19 cellular contexts compared by ENCODE assay signal in genomic region chr19:45150731-45151725, GRCh38. TPM values are rescaled to one million over a fixed set of nuclear protein-coding genes. Genes with fewer than 3 reads are reported as not detected.
DNase-seq lines count a peak whose midpoint lies in the region; ATAC-seq, FAIRE-seq and TF ChIP-seq lines count a peak whose summit lies in the region.
"Had no signal": no experiment of that assay in that cellular context is flagged by ENCODE, and none has a peak within 500 bp of the region (broad histone marks: within the 10 kb centered on the region; RNA-seq: fewer than 3 reads in every experiment).

No MANE protein-coding gene starts in this region.

- no peak for TF ChIP-seq POLR2A in HepG2 (IDR thresholded peaks at IDR 0.05; ENCODE audit: insufficient read depth in 1 of 2, low read depth in 2 of 2, low read length in 2 of 2)

- H4K20me1 ChIP-seq in HepG2 (ENCODE audit: insufficient read depth, low read length) (no peaks in the 10 kb centered on the region), H9 (ENCODE audit: control insufficient read depth, insufficient read depth, insufficient read length) (no peaks in the 10 kb centered on the region)

- no CpG with 5 or more reads among the region's 13 CpGs for WGBS in HepG2 (ENCODE audit: low lambda C conversion rate)
- no CpG with 5 or more reads among the region's 13 CpGs for WGBS in H9 (ENCODE audit: extremely low coverage, insufficient read length, low lambda C conversion rate)

- in situ Hi-C loops in GM13977 (cut with MboI; ENCODE audit: low pct_unique_long_range_greater_than_20kb, low sequenced_read_pairs, unreplicated experiment) (no loop called here), HepG2 (cut with HindIII; ENCODE audit: extremely low pct_ligation_motif_present, low pct_unique_long_range_greater_than_20kb) (no loop called here)

- POLR2A ChIA-PET in T-cell (lab: Charles Lee) (no interaction called here), HepG2 (lab: Yijun Ruan, JAX) (interaction anchor here (1.0 kb wide), 1 partner anchor 15 kb away, joined by 4 read pairs; no protein-coding TSS in a partner anchor)

- H3K9me3 Mint-ChIP-seq in T-cell (no peaks in the 10 kb centered on the region), H9 (no peaks in the 10 kb centered on the region; a peak in 1 of 5 replicates)
- H3K9me3 Mint-ChIP-seq: dendritic cell treated with granulocyte-macrophage colony-stimulating factor and Interleukin-4, amounts not matched to agents 40 ng/mL and 50 ng/mL, for 4 days had no signal

- no peak for TF ChIP-seq RAD21 in HepG2 (CRISPR knock-in tag; IDR thresholded peaks at IDR 0.05)

- no peaks in the 10 kb centered on the region for H3K79me1 ChIP-seq in H9 (ENCODE audit: insufficient read depth, low read depth, low read length, poor library complexity, severe bottlenecking)

- H2AK5ac ChIP-seq in H9 (ENCODE audit: insufficient read length, low read length) = no peak overlapping the region

- intact Hi-C loops in HepG2 (cut with micrococcal nuclease; ENCODE audit: unreplicated experiment) = no loop called here

- H2BK12ac ChIP-seq in H9 (ENCODE audit: insufficient read length, low read depth, low read length) = no peak overlapping the region

- no peak overlapping the region for H3K23ac ChIP-seq in H9 (ENCODE audit: insufficient read length, low read depth, low read length)

- H3K27ac Mint-ChIP-seq in T-cell (no peak overlapping the region), H9 (no peak overlapping the region)
- H3K27ac Mint-ChIP-seq: dendritic cell treated with granulocyte-macrophage colony-stimulating factor and Interleukin-4, amounts not matched to agents 40 ng/mL and 50 ng/mL, for 4 days had no signal

- TF ChIP-seq CTCF in GM13977 (IDR thresholded peaks at IDR 0.05; ENCODE audit: extremely low read depth, insufficient read depth, missing control alignments) (no peak), HepG2 (CRISPR knock-in tag; IDR thresholded peaks at IDR 0.05) (no peak), H9 (conservative IDR thresholded peaks at IDR 0.05) (no peak)

- H3K36me3 ChIP-seq in HepG2 (replicated peaks in 1 of 2; ENCODE audit: control insufficient read depth in 1 of 2, insufficient read depth in 2 of 2, low read length in 2 of 2) = no peaks in the 10 kb centered on the region
- H3K36me3 ChIP-seq: SJCRH30 had no signal

- H3K9ac ChIP-seq in HepG2 (ENCODE audit: insufficient read depth, low read depth, low read length) = no peak overlapping the region
- H3K9ac ChIP-seq in H9 (ENCODE audit: extremely low read depth, insufficient read length, low read length) = no peak overlapping the region
- H3K9ac ChIP-seq: parathyroid adenoma had no signal

- no peak overlapping the region for H3T11ph ChIP-seq in H9 (ENCODE audit: low read length)

- CTCF ChIA-PET in T-cell (lab: Charles Lee) = no interaction called here
- CTCF ChIA-PET in HepG2 (lab: Yijun Ruan, JAX; ENCODE audit: low intra/inter-chr PET ratio, low total read pairs) = no interaction called here

- no peaks in the 10 kb centered on the region for H3K36me3 Mint-ChIP-seq in T-cell
- peaks cover 0 to 5% (median 0%) of the 10 kb centered on the region in 3 experiments; a peak in 3 of 7 replicates for H3K36me3 Mint-ChIP-seq in H9 (ENCODE audit: insufficient read depth in 1 of 3, low read depth in 3 of 3)

- H2AFZ ChIP-seq in HepG2 (ENCODE audit: low read length) (no peak overlapping the region), H9 (ENCODE audit: low read length) (no peak overlapping the region)
- H2AFZ ChIP-seq: parathyroid adenoma had no signal

- H3K23me2 ChIP-seq in H9 (ENCODE audit: insufficient read length, low read depth, low read length, poor library complexity, severe bottlenecking) = no peaks in the 10 kb centered on the region

- H4K8ac ChIP-seq in H9 (replicated peaks; ENCODE audit: insufficient read length, low read depth, low read length) = no peak overlapping the region

- H3K27ac ChIP-seq in HepG2 (ENCODE audit: extremely low read length, insufficient read depth, low read length) (no peak overlapping the region), H9 (ENCODE audit: insufficient read length, low read depth, low read length) (no peak overlapping the region)
- H3K27ac ChIP-seq: parathyroid adenoma, SJCRH30, thyroid gland had no signal

- H3K14ac ChIP-seq in H9 (ENCODE audit: insufficient read depth, low read length) = no peak overlapping the region; the same call in 1 of the 2 replicates

- FAIRE-seq in HepG2 (lab: Jason Lieb, UNC) = no peak

- TF ChIP-seq EP300 in HepG2 (IDR thresholded peaks at IDR 0.05; ENCODE audit: low read depth in 2 of 2, low read length in 2 of 2) = no peak
- TF ChIP-seq EP300 in HepG2 (CRISPR knock-in tag; IDR thresholded peaks at IDR 0.05; ENCODE audit: borderline replicate concordance) = no peak

- H4K5ac ChIP-seq in H9 (ENCODE audit: insufficient read length, low read depth, low read length) = no peak overlapping the region

- H3K56ac ChIP-seq in H9 (ENCODE audit: insufficient read length, low read depth, low read length) = no peak overlapping the region

- H2BK120ac ChIP-seq in H9 (ENCODE audit: low read depth, low read length, poor library complexity, severe bottlenecking) = no peak overlapping the region

- no peak overlapping the region for H4K91ac ChIP-seq in H9 (ENCODE audit: insufficient read length, low read depth, low read length)

- H3K4me3 ChIP-seq in HepG2 (replicated peaks in 1 of 3; ENCODE audit: insufficient read depth in 1 of 3, low read depth in 2 of 3, low read length in 3 of 3) = no peak overlapping the region
- H3K4me3 ChIP-seq: SJCRH30, thyroid gland had no signal

- peaks cover 25 to 26% (median 25%) of the 10 kb centered on the region in 3 donors for H3K4me1 Mint-ChIP-seq in T-cell
- peaks cover 8 to 14% of the 10 kb centered on the region in 2 experiments for H3K4me1 Mint-ChIP-seq in H9

- no peak overlapping the region for H2BK15ac ChIP-seq in H9 (ENCODE audit: low read depth, low read length)

- H3K4ac ChIP-seq in H9 (ENCODE audit: low read depth, low read length) = no peak overlapping the region

- H3K4me3 Mint-ChIP-seq in T-cell = peak overlapping the region; percentile 31 to 84 (median 50)
- no peak overlapping the region for H3K4me3 Mint-ChIP-seq in H9

- H3K79me2 ChIP-seq in HepG2 (ENCODE audit: insufficient read depth, low read length) (no peaks in the 10 kb centered on the region), H9 (ENCODE audit: insufficient read depth, low read length) (no peaks in the 10 kb centered on the region)
- H3K79me2 ChIP-seq: parathyroid adenoma had no signal

- DNase-seq in SIG-M5 treated with dmso at 0.1 percent for 504 hours (lab: John Stamatoyannopoulos, UW; ENCODE audit: unreplicated experiment) (peak; percentile 37), SIG-M5 (lab: John Stamatoyannopoulos, UW) (no peak), GM13977 (ENCODE audit: low spot score) (peak; percentile 20), T-cell (no peak), HepG2 (ENCODE audit: low spot score) (no peak), UCSD-AML1 (lab: John Stamatoyannopoulos, UW; ENCODE audit: unreplicated experiment) (no peak), H9 (no peak)
- DNase-seq: activated CD8-positive, alpha-beta memory T cell treated with anti-CD3 and anti-CD28 coated beads, Interleukin-2, amount 50 U/mL, for 4 hours; amniotic stem cell; DMS79 treated with DMSO at 0.1 percent for 48 hours; NCI-H1694 treated with DMSO at 0.1 percent for 48 hours; NCI-H774; SJCRH30; stimulated activated CD4-positive, alpha-beta T cell treated with anti-CD3 and anti-CD28 coated beads, Interleukin-12 subunit alpha, Interleukin-12 subunit beta, amount 100 ng/mL, for 4 hours; thyroid gland had no signal

- H3K4me2 ChIP-seq in HepG2 (ENCODE audit: low read depth, low read length) = peak overlapping the region; percentile 18; the same call in 1 of the 2 replicates
- no peak overlapping the region for H3K4me2 ChIP-seq in H9 (ENCODE audit: insufficient read depth, insufficient read length, low read length)

- ATAC-seq in T-cell (replicated peaks in 1 of 4) (no peak), HepG2 (peak; percentile 18), GM18873 (IDR thresholded peaks at IDR 0.05; ENCODE audit: low FRiP score, unreplicated experiment) (no peak)

- H3K27me3 Mint-ChIP-seq in T-cell (peaks cover 0 to 18% of the 10 kb centered on the region in 2 donors), H9 (ENCODE audit: low read depth) (peaks cover 45% of the 10 kb centered on the region)

- H3K4me1 ChIP-seq in HepG2 (ENCODE audit: insufficient read depth, low read length) (peaks cover 45% of the 10 kb centered on the region), H9 (ENCODE audit: insufficient read depth, low read length) (no peaks in the 10 kb centered on the region)
- H3K4me1 ChIP-seq: SJCRH30 had no signal

- BruUV-seq in HepG2 (replicated peaks; lab: Mats Ljungman, UMichigan) = no TSS peak

- H3K27me3 ChIP-seq in HepG2 (ENCODE audit: control insufficient read depth in 1 of 2, insufficient read depth in 2 of 2, low read length in 2 of 2) (peaks cover 0 to 5% of the 10 kb centered on the region in 2 experiments; a peak in 1 of 5 replicates), H9 (ENCODE audit: insufficient read depth, low read length) (peaks cover 7% of the 10 kb centered on the region; the same call in 1 of the 2 replicates)
- H3K27me3 ChIP-seq: SJCRH30 had no signal

- H3K18ac ChIP-seq in H9 (ENCODE audit: insufficient read length, low read depth, low read length) = no peak overlapping the region

- H2BK5ac ChIP-seq in H9 (ENCODE audit: insufficient read length, low read length) = no peak overlapping the region

- no peak overlapping the region for H2BK20ac ChIP-seq in H9 (ENCODE audit: low read depth, low read length, poor library complexity, severe bottlenecking)

- H3K9me3 ChIP-seq in HepG2 (ENCODE audit: low read length) (no peaks in the 10 kb centered on the region), H9 (ENCODE audit: control insufficient read depth, low read depth, low read length) (no peaks in the 10 kb centered on the region)
- H3K9me3 ChIP-seq: SJCRH30, thyroid gland had no signal

RNA-seq across cellular contexts. Expression of gene NKPD1, which starts 9.8 kb away (rescaled TPM):
- 1 to 10 TPM in 4 of 5 donors, under 1 TPM in 1; 0.95 to 1.3 (median 1.2) TPM for total RNA-seq in T-cell
- not detected in 2 replicates for total RNA-seq in HepG2 (2016; rRNA removed; fragmentation: Illumina TruSeq; extraction: Trizol)
- not detected in 2 replicates for total RNA-seq in HepG2 (2016; cell fraction: cytosol; rRNA removed; fragmentation: Illumina TruSeq; extraction: Trizol; ENCODE audit: low read depth)
- not detected in 2 replicates for total RNA-seq in HepG2 (2016; cell fraction: insoluble cytoplasmic fraction; rRNA removed; fragmentation: Illumina TruSeq; extraction: Trizol)
- not detected in 2 replicates for total RNA-seq in HepG2 (2016; cell fraction: membrane; rRNA removed; fragmentation: Illumina TruSeq; extraction: Trizol)
- not detected in 2 replicates for total RNA-seq in HepG2 (2016; cell fraction: nucleus; rRNA removed; fragmentation: Illumina TruSeq; extraction: Trizol)
- polyA plus RNA-seq in HepG2 (2011; rRNA removed) = 0.03 and 0.10 TPM in 2 replicates
- polyA plus RNA-seq in HepG2 (2011; cell fraction: cytosol; rRNA removed) = 0.03 and 0.04 TPM in 2 replicates
- 0.42 and 0.51 TPM in 2 replicates for polyA plus RNA-seq in HepG2 (2011; cell fraction: nucleus; rRNA removed)
- polyA plus RNA-seq in HepG2 (2012) = 0.04 TPM in 1 of 2 replicates, not detected in the other
- polyA plus RNA-seq in HepG2 (2016; cell fraction: cytosol; fragmentation: Illumina TruSeq; extraction: Trizol; ENCODE audit: low read depth) = not detected in 2 replicates
- not detected in 2 replicates for polyA plus RNA-seq in HepG2 (2016; cell fraction: insoluble cytoplasmic fraction; fragmentation: Illumina TruSeq; extraction: Trizol; ENCODE audit: low read depth)
- not detected in 2 replicates for polyA plus RNA-seq in HepG2 (2016; cell fraction: membrane; fragmentation: Illumina TruSeq; extraction: Trizol; ENCODE audit: low read depth)
- 0.14 TPM in 1 of 2 replicates, not detected in the other for polyA plus RNA-seq in HepG2 (2016; cell fraction: nucleus; fragmentation: Illumina TruSeq; extraction: Trizol; ENCODE audit: insufficient read depth, low read depth)
- 0.12 and 0.14 TPM in 2 replicates for polyA minus RNA-seq in HepG2 (2011; rRNA and poly(A)+ RNA removed; ENCODE audit: low replicate concordance)
- not detected in 2 replicates for polyA minus RNA-seq in HepG2 (2011; cell fraction: cytosol; rRNA and poly(A)+ RNA removed)
- polyA minus RNA-seq in HepG2 (2011; cell fraction: nucleus; rRNA and poly(A)+ RNA removed) = 0.13 TPM in 1 of 2 replicates, not detected in the other
- 0.17 and 0.46 TPM in 2 replicates for total RNA-seq in H9 (2021)
- total RNA-seq: mesenteric fat pad, SJCRH30 had no signal

RNA-seq across cellular contexts. Expression of gene TRAPPC6A, which starts 27.0 kb away (rescaled TPM):
- total RNA-seq in T-cell (10 to 100 TPM; 53.9 to 92.4 (median 73.7) TPM), HepG2 (2016; rRNA removed; fragmentation: Illumina TruSeq; extraction: Trizol) (6.2 and 6.5 TPM in 2 replicates), H9 (2021) (57.8 and 59.9 TPM in 2 replicates)
- 5.2 and 6.6 TPM in 2 replicates for total RNA-seq in HepG2 (2016; cell fraction: cytosol; rRNA removed; fragmentation: Illumina TruSeq; extraction: Trizol; ENCODE audit: low read depth)
- 5.7 and 6.5 TPM in 2 replicates for total RNA-seq in HepG2 (2016; cell fraction: insoluble cytoplasmic fraction; rRNA removed; fragmentation: Illumina TruSeq; extraction: Trizol)
- 5.0 and 5.6 TPM in 2 replicates for total RNA-seq in HepG2 (2016; cell fraction: membrane; rRNA removed; fragmentation: Illumina TruSeq; extraction: Trizol)
- 1.9 and 4.0 TPM in 2 replicates for total RNA-seq in HepG2 (2016; cell fraction: nucleus; rRNA removed; fragmentation: Illumina TruSeq; extraction: Trizol)
- polyA plus RNA-seq in HepG2 (2011; rRNA removed) = 21.0 and 27.2 TPM in 2 replicates
- 38.4 and 42.6 TPM in 2 replicates for polyA plus RNA-seq in HepG2 (2011; cell fraction: cytosol; rRNA removed)
- polyA plus RNA-seq in HepG2 (2011; cell fraction: nucleus; rRNA removed) = 20.2 and 22.1 TPM in 2 replicates
- polyA plus RNA-seq in HepG2 (2012) = 20.1 and 25.3 TPM in 2 replicates
- 7.8 and 8.7 TPM in 2 replicates for polyA plus RNA-seq in HepG2 (2016; cell fraction: cytosol; fragmentation: Illumina TruSeq; extraction: Trizol; ENCODE audit: low read depth)
- polyA plus RNA-seq in HepG2 (2016; cell fraction: insoluble cytoplasmic fraction; fragmentation: Illumina TruSeq; extraction: Trizol; ENCODE audit: low read depth) = 6.9 and 7.6 TPM in 2 replicates
- polyA plus RNA-seq in HepG2 (2016; cell fraction: membrane; fragmentation: Illumina TruSeq; extraction: Trizol; ENCODE audit: low read depth) = 5.5 and 5.7 TPM in 2 replicates
- 4.9 and 6.4 TPM in 2 replicates for polyA plus RNA-seq in HepG2 (2016; cell fraction: nucleus; fragmentation: Illumina TruSeq; extraction: Trizol; ENCODE audit: insufficient read depth, low read depth)
- polyA minus RNA-seq in HepG2 (2011; rRNA and poly(A)+ RNA removed; ENCODE audit: low replicate concordance) = 2.0 and 9.1 TPM in 2 replicates
- 4.9 and 5.5 TPM in 2 replicates for polyA minus RNA-seq in HepG2 (2011; cell fraction: cytosol; rRNA and poly(A)+ RNA removed)
- polyA minus RNA-seq in HepG2 (2011; cell fraction: nucleus; rRNA and poly(A)+ RNA removed) = 3.6 and 5.5 TPM in 2 replicates

RNA-seq across cellular contexts. Expression of gene BLOC1S3, which starts 27.6 kb away (rescaled TPM):
- total RNA-seq in T-cell = 10 to 100 TPM; 14.9 to 36.2 (median 32.8) TPM
- total RNA-seq in HepG2 (2016; rRNA removed; fragmentation: Illumina TruSeq; extraction: Trizol) = 3.2 and 4.3 TPM in 2 replicates
- 1.4 TPM in 2 replicates for total RNA-seq in HepG2 (2016; cell fraction: cytosol; rRNA removed; fragmentation: Illumina TruSeq; extraction: Trizol; ENCODE audit: low read depth)
- total RNA-seq in HepG2 (2016; cell fraction: insoluble cytoplasmic fraction; rRNA removed; fragmentation: Illumina TruSeq; extraction: Trizol) = 3.1 and 4.0 TPM in 2 replicates
- 2.1 and 2.5 TPM in 2 replicates for total RNA-seq in HepG2 (2016; cell fraction: membrane; rRNA removed; fragmentation: Illumina TruSeq; extraction: Trizol)
- total RNA-seq in HepG2 (2016; cell fraction: nucleus; rRNA removed; fragmentation: Illumina TruSeq; extraction: Trizol) = 3.4 and 3.8 TPM in 2 replicates
- polyA plus RNA-seq in HepG2 (2011; rRNA removed) = 4.8 TPM in 2 replicates
- 3.4 TPM in 2 replicates for polyA plus RNA-seq in HepG2 (2011; cell fraction: cytosol; rRNA removed)
- polyA plus RNA-seq in HepG2 (2011; cell fraction: nucleus; rRNA removed) = 3.0 and 3.8 TPM in 2 replicates
- polyA plus RNA-seq in HepG2 (2012) = 3.5 and 3.6 TPM in 2 replicates
- polyA plus RNA-seq in HepG2 (2016; cell fraction: cytosol; fragmentation: Illumina TruSeq; extraction: Trizol; ENCODE audit: low read depth) = 2.6 and 2.9 TPM in 2 replicates
- 6.8 and 7.3 TPM in 2 replicates for polyA plus RNA-seq in HepG2 (2016; cell fraction: insoluble cytoplasmic fraction; fragmentation: Illumina TruSeq; extraction: Trizol; ENCODE audit: low read depth)
- polyA plus RNA-seq in HepG2 (2016; cell fraction: membrane; fragmentation: Illumina TruSeq; extraction: Trizol; ENCODE audit: low read depth) = 4.1 and 5.0 TPM in 2 replicates
- polyA plus RNA-seq in HepG2 (2016; cell fraction: nucleus; fragmentation: Illumina TruSeq; extraction: Trizol; ENCODE audit: insufficient read depth, low read depth) = 6.8 and 9.9 TPM in 2 replicates
- polyA minus RNA-seq in HepG2 (2011; rRNA and poly(A)+ RNA removed; ENCODE audit: low replicate concordance) = 9.1 and 11.7 TPM in 2 replicates
- 4.1 and 6.6 TPM in 2 replicates for polyA minus RNA-seq in HepG2 (2011; cell fraction: cytosol; rRNA and poly(A)+ RNA removed)
- polyA minus RNA-seq in HepG2 (2011; cell fraction: nucleus; rRNA and poly(A)+ RNA removed) = 2.5 and 2.6 TPM in 2 replicates
- total RNA-seq in H9 (2021) = 9.2 and 12.2 TPM in 2 replicates

RNA-seq across cellular contexts. Expression of gene PPP1R37, which starts 58.0 kb away (rescaled TPM):
- total RNA-seq in T-cell (10 to 100 TPM; 17.2 to 35.2 (median 30.4) TPM), HepG2 (2016; rRNA removed; fragmentation: Illumina TruSeq; extraction: Trizol) (9.2 and 14.3 TPM in 2 replicates), H9 (2021) (29.9 and 33.6 TPM in 2 replicates)
- 6.7 and 9.0 TPM in 2 replicates for total RNA-seq in HepG2 (2016; cell fraction: cytosol; rRNA removed; fragmentation: Illumina TruSeq; extraction: Trizol; ENCODE audit: low read depth)
- total RNA-seq in HepG2 (2016; cell fraction: insoluble cytoplasmic fraction; rRNA removed; fragmentation: Illumina TruSeq; extraction: Trizol) = 7.3 and 15.4 TPM in 2 replicates
- total RNA-seq in HepG2 (2016; cell fraction: membrane; rRNA removed; fragmentation: Illumina TruSeq; extraction: Trizol) = 14.2 and 14.9 TPM in 2 replicates
- total RNA-seq in HepG2 (2016; cell fraction: nucleus; rRNA removed; fragmentation: Illumina TruSeq; extraction: Trizol) = 12.9 and 14.6 TPM in 2 replicates
- 9.0 and 13.9 TPM in 2 replicates for polyA plus RNA-seq in HepG2 (2011; rRNA removed)
- polyA plus RNA-seq in HepG2 (2011; cell fraction: cytosol; rRNA removed) = 7.3 and 11.2 TPM in 2 replicates
- 51.9 and 57.4 TPM in 2 replicates for polyA plus RNA-seq in HepG2 (2011; cell fraction: nucleus; rRNA removed)
- polyA plus RNA-seq in HepG2 (2012) = 9.6 and 15.6 TPM in 2 replicates
- polyA plus RNA-seq in HepG2 (2016; cell fraction: cytosol; fragmentation: Illumina TruSeq; extraction: Trizol; ENCODE audit: low read depth) = 3.7 and 4.8 TPM in 2 replicates
- polyA plus RNA-seq in HepG2 (2016; cell fraction: insoluble cytoplasmic fraction; fragmentation: Illumina TruSeq; extraction: Trizol; ENCODE audit: low read depth) = 8.4 and 10.5 TPM in 2 replicates
- 7.2 and 9.9 TPM in 2 replicates for polyA plus RNA-seq in HepG2 (2016; cell fraction: membrane; fragmentation: Illumina TruSeq; extraction: Trizol; ENCODE audit: low read depth)
- polyA plus RNA-seq in HepG2 (2016; cell fraction: nucleus; fragmentation: Illumina TruSeq; extraction: Trizol; ENCODE audit: insufficient read depth, low read depth) = 30.3 and 31.0 TPM in 2 replicates
- polyA minus RNA-seq in HepG2 (2011; rRNA and poly(A)+ RNA removed; ENCODE audit: low replicate concordance) = 11.1 and 11.5 TPM in 2 replicates
- polyA minus RNA-seq in HepG2 (2011; cell fraction: cytosol; rRNA and poly(A)+ RNA removed) = 4.2 and 5.6 TPM in 2 replicates
- polyA minus RNA-seq in HepG2 (2011; cell fraction: nucleus; rRNA and poly(A)+ RNA removed) = 11.2 and 12.4 TPM in 2 replicates

Comparison
In these comparisons a context has a peak if more than half of its experiments do, and no peak if none do; other contexts are left out.
1. DNase-seq: peak in SIG-M5 treated with dmso at 0.1 percent for 504 hours (single experiment) and GM13977 (single experiment); none in SIG-M5 (single experiment), T-cell (0 of 34), HepG2 (single experiment), UCSD-AML1 (single experiment) and H9 (single experiment).
2. H3K4me3 Mint-ChIP-seq: peak in T-cell (3 of 3); none in H9 (0 of 2).